28 cellular contexts compared by ENCODE assay signal in genomic region chrX:136659174-136659573, GRCh38. TPM values are rescaled to one million over a fixed set of nuclear protein-coding genes. Genes with fewer than 3 reads are reported as not detected.
DNase-seq lines count a peak whose midpoint lies in the region; ATAC-seq, FAIRE-seq and TF ChIP-seq lines count a peak whose summit lies in the region.
"Had no signal": no experiment of that assay in that cellular context is flagged by ENCODE, and none has a peak within 500 bp of the region (broad histone marks: within the 10 kb centered on the region; RNA-seq: fewer than 3 reads in every experiment).

No MANE protein-coding gene starts in this region.

- peaks cover 0 to 34% (median 8%) of the 10 kb centered on the region in 3 experiments for H3K36me3 ChIP-seq in naive thymus-derived CD4-positive, alpha-beta T cell (ENCODE audit: control insufficient read depth in 2 of 3, insufficient read depth in 3 of 3, low read length in 3 of 3)
- no peaks in the 10 kb centered on the region for H3K36me3 ChIP-seq in A673 (ENCODE audit: insufficient read depth, low read length, poor library complexity, severe bottlenecking)
- H3K36me3 ChIP-seq: gastrocnemius medialis, pancreas, upper lobe of right lung had no signal

- ATAC-seq in naive thymus-derived CD4-positive, alpha-beta T cell = peak; percentile 28
- ATAC-seq: pancreas, SK-N-SH treated with all-trans-retinoic acid at 6 μM for 48 hours, upper lobe of right lung had no signal

- H3K27ac ChIP-seq in naive thymus-derived CD4-positive, alpha-beta T cell (ENCODE audit: low read depth, low read length) = peak overlapping the region; percentile 79
- no peak overlapping the region for H3K27ac ChIP-seq in A673 (ENCODE audit: low read depth, low read length, poor library complexity, severe bottlenecking)
- H3K27ac ChIP-seq: BLaER1 treated with 17β-estradiol and CSF1 and Interleukin-3, amounts not matched to agents 10 nM and 100 nM; gastrocnemius medialis; hepatocyte; pancreas; upper lobe of right lung had no signal

- H3K4me3 Mint-ChIP-seq in activated CD4-positive, alpha-beta T cell treated with anti-CD3 and anti-CD28 coated beads, Interleukin-2, amount 10 ng/mL, durations not matched to agents 7 days and 5 days = peak overlapping the region; percentile 98
- peak overlapping the region; percentile 96 for H3K4me3 Mint-ChIP-seq in activated CD4-positive, alpha-beta memory T cell treated with anti-CD3 and anti-CD28 coated beads, Interleukin-2, amount 10 ng/mL, durations not matched to agents 7 days and 5 days
- peak overlapping the region; percentile 61 to 99 (median 93) for H3K4me3 Mint-ChIP-seq in naive thymus-derived CD4-positive, alpha-beta T cell
- H3K4me3 Mint-ChIP-seq: nephron progenitor cell had no signal

- H3K4me1 ChIP-seq in naive thymus-derived CD4-positive, alpha-beta T cell (ENCODE audit: control insufficient read depth in 2 of 2, insufficient read depth in 2 of 2, low read length in 2 of 2) = peaks cover 18 to 77% of the 10 kb centered on the region in 2 donors
- no peaks in the 10 kb centered on the region for H3K4me1 ChIP-seq in A673 (ENCODE audit: insufficient read depth, low read length, poor library complexity, severe bottlenecking)
- H3K4me1 ChIP-seq: gastrocnemius medialis, pancreas, upper lobe of right lung had no signal

- peaks cover 0 to 3% of the 10 kb centered on the region in 2 donors for H3K27me3 ChIP-seq in naive thymus-derived CD4-positive, alpha-beta T cell (ENCODE audit: control insufficient read depth in 2 of 2, insufficient read depth in 2 of 2, low read length in 2 of 2)
- no peaks in the 10 kb centered on the region for H3K27me3 ChIP-seq in A673 (replicated peaks; ENCODE audit: insufficient read depth, low read depth, low read length, poor library complexity)
- H3K27me3 ChIP-seq: gastrocnemius medialis, hepatocyte, pancreas, upper lobe of right lung had no signal

- CTCF ChIA-PET in activated CD4-positive, alpha-beta T cell treated with anti-CD3 and anti-CD28 coated beads, Interleukin-2, amount 10 ng/mL, durations not matched to agents 7 days and 5 days (lab: Charles Lee) = interaction anchor here (0.6 to 1.9 kb wide), 8 partner anchors 9 to 647 kb away, joined by 3 to 6 read pairs (median 4); no protein-coding TSS in a partner anchor
- CTCF ChIA-PET in activated CD4-positive, alpha-beta memory T cell treated with anti-CD3 and anti-CD28 coated beads, Interleukin-2, amount 10 ng/mL, durations not matched to agents 7 days and 5 days (lab: Charles Lee) = interaction anchor here (0.7 to 2.0 kb wide), 5 partner anchors 9 to 266 kb away, joined by 3 to 8 read pairs (median 3); no protein-coding TSS in a partner anchor
- CTCF ChIA-PET in naive thymus-derived CD4-positive, alpha-beta T cell (lab: Charles Lee) = interaction anchor here (0.7 to 1.5 kb wide), 4 partner anchors 9 to 50 kb away, joined by 3 to 10 read pairs (median 6); no protein-coding TSS in a partner anchor
- CTCF ChIA-PET in A673 (lab: Charles Lee) = no interaction called here

- peak; percentile 38 for FAIRE-seq in GM12892 (lab: Jason Lieb, UNC)
- FAIRE-seq: pancreas had no signal

- intact Hi-C loops in naive thymus-derived CD4-positive, alpha-beta T cell (cut with micrococcal nuclease) = loop anchor here (1.0 to 10.0 kb wide), 2 partner anchors 9 to 1134 kb away; partner anchors contain the start of gene INTS6L (in 1 of the 2)
- intact Hi-C loops in A673 (cut with micrococcal nuclease; ENCODE audit: unreplicated experiment) = no loop called here

- H3K4me1 Mint-ChIP-seq in activated CD4-positive, alpha-beta T cell treated with anti-CD3 and anti-CD28 coated beads, Interleukin-2, amount 10 ng/mL, durations not matched to agents 7 days and 5 days = peaks cover 90% of the 10 kb centered on the region
- peaks cover 92% of the 10 kb centered on the region for H3K4me1 Mint-ChIP-seq in activated CD4-positive, alpha-beta memory T cell treated with anti-CD3 and anti-CD28 coated beads, Interleukin-2, amount 10 ng/mL, durations not matched to agents 7 days and 5 days
- H3K4me1 Mint-ChIP-seq in naive thymus-derived CD4-positive, alpha-beta T cell = peaks cover 31 to 95% (median 86%) of the 10 kb centered on the region in 7 donors
- H3K4me1 Mint-ChIP-seq: nephron progenitor cell had no signal

- H3K9me3 Mint-ChIP-seq in activated CD4-positive, alpha-beta T cell treated with anti-CD3 and anti-CD28 coated beads, Interleukin-2, amount 10 ng/mL, durations not matched to agents 7 days and 5 days = peaks cover 10% of the 10 kb centered on the region
- no peaks in the 10 kb centered on the region for H3K9me3 Mint-ChIP-seq in activated CD4-positive, alpha-beta memory T cell treated with anti-CD3 and anti-CD28 coated beads, Interleukin-2, amount 10 ng/mL, durations not matched to agents 7 days and 5 days
- H3K9me3 Mint-ChIP-seq in naive thymus-derived CD4-positive, alpha-beta T cell = peaks cover 0 to 5% (median 0%) of the 10 kb centered on the region in 11 donors
- H3K9me3 Mint-ChIP-seq: IgD-negative memory B cell had no signal

- BruUV-seq in A673 (replicated peaks; lab: Mats Ljungman, UMichigan) = no TSS peak

- POLR2A ChIA-PET in activated CD4-positive, alpha-beta T cell treated with anti-CD3 and anti-CD28 coated beads, Interleukin-2, amount 10 ng/mL, durations not matched to agents 7 days and 5 days (lab: Charles Lee) = interaction anchor here (0.6 to 0.7 kb wide), 2 partner anchors 51 to 152 kb away, joined by 3 to 8 read pairs; no protein-coding TSS in a partner anchor
- POLR2A ChIA-PET in activated CD4-positive, alpha-beta memory T cell treated with anti-CD3 and anti-CD28 coated beads, Interleukin-2, amount 10 ng/mL, durations not matched to agents 7 days and 5 days (lab: Charles Lee) = interaction anchor here (0.7 to 6.8 kb wide), 14 partner anchors 9 to 120 kb away, joined by 3 to 48 read pairs (median 14); no protein-coding TSS in a partner anchor
- POLR2A ChIA-PET in naive thymus-derived CD4-positive, alpha-beta T cell (lab: Charles Lee) = interaction anchor here (0.7 to 4.7 kb wide), 19 partner anchors 9 to 50 kb away, joined by 3 to 55 read pairs (median 9); no protein-coding TSS in a partner anchor
- POLR2A ChIA-PET in A673 (lab: Charles Lee; ENCODE audit: low non-redundant PET) = no interaction called here

- H3K27me3 Mint-ChIP-seq in activated CD4-positive, alpha-beta T cell treated with anti-CD3 and anti-CD28 coated beads, Interleukin-2, amount 10 ng/mL, durations not matched to agents 7 days and 5 days = no peaks in the 10 kb centered on the region
- H3K27me3 Mint-ChIP-seq in activated CD4-positive, alpha-beta memory T cell treated with anti-CD3 and anti-CD28 coated beads, Interleukin-2, amount 10 ng/mL, durations not matched to agents 7 days and 5 days = no peaks in the 10 kb centered on the region
- H3K27me3 Mint-ChIP-seq in naive thymus-derived CD4-positive, alpha-beta T cell = no peaks in the 10 kb centered on the region
- H3K27me3 Mint-ChIP-seq: IgD-negative memory B cell had no signal

- H3K36me3 Mint-ChIP-seq in activated CD4-positive, alpha-beta T cell treated with anti-CD3 and anti-CD28 coated beads, Interleukin-2, amount 10 ng/mL, durations not matched to agents 7 days and 5 days (ENCODE audit: low read depth) = peaks cover 91% of the 10 kb centered on the region
- H3K36me3 Mint-ChIP-seq in activated CD4-positive, alpha-beta memory T cell treated with anti-CD3 and anti-CD28 coated beads, Interleukin-2, amount 10 ng/mL, durations not matched to agents 7 days and 5 days (ENCODE audit: low read depth) = peaks cover 86% of the 10 kb centered on the region
- peaks cover 28 to 80% (median 57%) of the 10 kb centered on the region in 5 donors for H3K36me3 Mint-ChIP-seq in naive thymus-derived CD4-positive, alpha-beta T cell
- H3K36me3 Mint-ChIP-seq: IgD-negative memory B cell had no signal

- H3K27ac Mint-ChIP-seq in activated CD4-positive, alpha-beta T cell treated with anti-CD3 and anti-CD28 coated beads, Interleukin-2, amount 10 ng/mL, durations not matched to agents 7 days and 5 days = peak overlapping the region; percentile 84
- H3K27ac Mint-ChIP-seq in activated CD4-positive, alpha-beta memory T cell treated with anti-CD3 and anti-CD28 coated beads, Interleukin-2, amount 10 ng/mL, durations not matched to agents 7 days and 5 days = peak overlapping the region; percentile 91
- peak overlapping the region; percentile 85 to 99 (median 97) for H3K27ac Mint-ChIP-seq in naive thymus-derived CD4-positive, alpha-beta T cell
- H3K27ac Mint-ChIP-seq: IgD-negative memory B cell, nephron progenitor cell had no signal

- H3K9me3 ChIP-seq in naive thymus-derived CD4-positive, alpha-beta T cell (ENCODE audit: control insufficient read depth in 2 of 3, low read length in 3 of 3) = no peaks in the 10 kb centered on the region
- H3K9me3 ChIP-seq in A673 (ENCODE audit: low read depth, low read length, poor library complexity, severe bottlenecking) = no peaks in the 10 kb centered on the region
- H3K9me3 ChIP-seq: gastrocnemius medialis, pancreas, upper lobe of right lung had no signal

- no peak for TF ChIP-seq POLR2A in GM12892 (IDR thresholded peaks at IDR 0.05; ENCODE audit: low read depth, low read length)

- DNase-seq in activated CD4-positive, alpha-beta T cell treated with anti-CD3 and anti-CD28 coated beads, Interleukin-2, amount 10 ng/mL, durations not matched to agents 7 days and 5 days = no peak
- no peak for DNase-seq in activated CD4-positive, alpha-beta T cell treated with anti-CD3 and anti-CD28 coated beads for 4 hours
- DNase-seq in GM12892 (ENCODE audit: insufficient read length) = no peak
- DNase-seq in activated CD4-positive, alpha-beta memory T cell treated with anti-CD3 and anti-CD28 coated beads, Interleukin-2, amount 10 ng/mL, durations not matched to agents 7 days and 5 days = peak; percentile 52
- peak in 1 of 9 donors; percentile 30 for DNase-seq in naive thymus-derived CD4-positive, alpha-beta T cell
- no peak for DNase-seq in NCI-H510A treated with DMSO at 0.1 percent for 48 hours (lab: John Stamatoyannopoulos, UW)
- no peak for DNase-seq in AG08396 (ENCODE audit: low spot score)
- no peak for DNase-seq in A673 (ENCODE audit: low spot score)
- DNase-seq: cerebellar nuclear complex; NCI-H1048; NCI-H1694; NCI-H345; NCI-H82; nephron progenitor cell; OCI-M1; pancreas; stimulated activated CD4-positive, alpha-beta T cell treated with anti-CD3 and anti-CD28 coated beads, Interleukin-2, amount 100 ng/mL, for 48 hours; upper lobe of right lung had no signal

- peak overlapping the region; percentile 18 for H3K4me3 ChIP-seq in naive thymus-derived CD4-positive, alpha-beta T cell (ENCODE audit: low read length)
- H3K4me3 ChIP-seq in A673 (ENCODE audit: low read depth, low read length, poor library complexity, severe bottlenecking) = no peak overlapping the region
- H3K4me3 ChIP-seq: BLaER1 treated with 17β-estradiol and CSF1 and Interleukin-3, amounts not matched to agents 10 nM and 100 nM; gastrocnemius medialis; hepatocyte; pancreas; smooth muscle cell; upper lobe of right lung had no signal

- no peak for TF ChIP-seq CTCF in A673 (conservative IDR thresholded peaks at IDR 0.05; ENCODE audit: low read depth, low read length)

RNA-seq across cellular contexts. Expression of gene CD40LG, which starts 11.2 kb away (rescaled TPM):
- 100 to 1,000 TPM; 114 to 139 TPM for total RNA-seq in activated CD4-positive, alpha-beta T cell treated with anti-CD3 and anti-CD28 coated beads, Interleukin-2, amount 10 ng/mL, durations not matched to agents 7 days and 5 days
- not detected for polyA plus RNA-seq in GM12892 (2012; ENCODE audit: missing spikeins)
- 100 to 1,000 TPM; 139 TPM for total RNA-seq in activated CD4-positive, alpha-beta memory T cell treated with anti-CD3 and anti-CD28 coated beads, Interleukin-2, amount 10 ng/mL, durations not matched to agents 7 days and 5 days
- total RNA-seq in naive thymus-derived CD4-positive, alpha-beta T cell = 100 to 1,000 TPM in 1 of 5 experiments, 10 to 100 TPM in 4; 25.2 to 173 (median 56.8) TPM
- 100 to 1,000 TPM in 1 of 2 donors, 10 to 100 TPM in 1; 72.1 to 127 TPM for polyA plus RNA-seq in naive thymus-derived CD4-positive, alpha-beta T cell
- total RNA-seq in A673 (2021) = not detected in 2 replicates
- total RNA-seq: Daoy, dermis microvascular lymphatic vessel endothelial cell, hepatocyte, lung microvascular endothelial cell, smooth muscle cell had no signal
- polyA plus RNA-seq: AG04450, hepatocyte, pancreas, smooth muscle cell had no signal

Comparison
In these comparisons a context has a peak if more than half of its experiments do, and no peak if none do; other contexts are left out.
1. RNA of gene CD40LG, which starts 11.2 kb away (total RNA-seq): 114 to 139 TPM in activated CD4-positive, alpha-beta T cell treated with anti-CD3 and anti-CD28 coated beads, Interleukin-2, amount 10 ng/mL, durations not matched to agents 7 days and 5 days, 139 TPM in activated CD4-positive, alpha-beta memory T cell treated with anti-CD3 and anti-CD28 coated beads, Interleukin-2, amount 10 ng/mL, durations not matched to agents 7 days and 5 days and 25.2 to 173 TPM in naive thymus-derived CD4-positive, alpha-beta T cell; not detected in A673; every median in the first group is over 10 times any median in the second.
2. Peak in every context shown above with its lines, with median percentiles within 50 percentile points of each other: H3K27ac Mint-ChIP-seq and H3K4me3 Mint-ChIP-seq.